In genomic region chr21:15468368-15468767, GRCh38 we compare ENCODE assay signal across 12 cellular contexts.
"Had no signal": no experiment of that assay in that cellular context is flagged by ENCODE, and none has a peak within 500 bp of the region (broad histone marks: within the 10 kb centered on the region; RNA-seq: fewer than 3 reads in every experiment).

No MANE protein-coding gene starts in this region.

- H3K4me1 ChIP-seq: thyroid gland had no signal

- H3K27me3 ChIP-seq: ovary, thyroid gland had no signal

- H3K27ac ChIP-seq: ovary, thyroid gland had no signal

- ATAC-seq: mucosa of descending colon; natural killer cell treated with Interleukin-12 subunit alpha and Interleukin-12 subunit beta and Interleukin-15 and Interleukin-18, amount 100 ng/mL, for 72 hours had no signal

- DNase-seq: activated CD4-positive, alpha-beta T cell treated with anti-CD3 and anti-CD28 coated beads for 48 hours; activated naive CD4-positive, alpha-beta T cell treated with anti-CD3 and anti-CD28 coated beads for 36 hours; cerebellar nuclear complex; dermis blood vessel endothelial cell; glutamatergic neuron; immature natural killer cell; mucosa of descending colon; ovary; small intestine; thyroid gland had no signal

- H3K36me3 ChIP-seq: ovary, thyroid gland had no signal

- H3K4me3 ChIP-seq: lung, mucosa of descending colon, ovary, thyroid gland had no signal

- H3K9me3 ChIP-seq: mucosa of descending colon, ovary, thyroid gland had no signal

- FAIRE-seq: small intestine had no signal
